ENCODE assay signal across 8 cellular contexts in genomic region chr17:59361916-59362810, GRCh38. TPM values are rescaled to one million over a fixed set of nuclear protein-coding genes. Genes with fewer than 3 reads are reported as not detected.
A peak's percentile ranks its signal among the peaks of the same experiment; 100 is the strongest.
DNase-seq lines count a peak whose midpoint lies in the region; ATAC-seq and TF ChIP-seq lines count a peak whose summit lies in the region.

No MANE protein-coding gene starts in this region.

- TF ChIP-seq POLR2A in sigmoid colon (IDR thresholded peaks at IDR 0.05): no peak

- H3K9me3 ChIP-seq in sigmoid colon: no peaks in the 10 kb centered on the region

- H3K36me3 ChIP-seq in sigmoid colon: no peaks in the 10 kb centered on the region

- TF ChIP-seq EP300 in sigmoid colon (IDR thresholded peaks at IDR 0.05): no peak

- no peaks in the 10 kb centered on the region for H3K27me3 ChIP-seq in sigmoid colon

- ATAC-seq in HG03354 (IDR thresholded peaks at IDR 0.05; ENCODE audit: poor library complexity, severe bottlenecking, unreplicated experiment): peak; percentile 61

- TF ChIP-seq CTCF in epithelial cell of proximal tubule (conservative IDR thresholded peaks at IDR 0.05; ENCODE audit: low read depth, low read length) (no peak), sigmoid colon (IDR thresholded peaks at IDR 0.05) (no peak)

- H3K4me3 ChIP-seq in epithelial cell of proximal tubule (ENCODE audit: low read depth, low read length) (no peak overlapping the region), sigmoid colon (peak overlapping the region in 1 of 4 donors; percentile 3)

- peak overlapping the region; percentile 48 to 95 (median 76) for H3K27ac ChIP-seq in sigmoid colon

- DNase-seq in activated gamma-delta T cell treated with Interleukin-2 at 50 U/mL for 16 hours (peak; percentile 33), activated gamma-delta T cell (lab: John Stamatoyannopoulos, UW) (no peak), epithelial cell of proximal tubule (ENCODE audit: low read depth) (peak; percentile 84), sigmoid colon (peak; percentile 58), NCI-H82 treated with DMSO at 0.1 percent for 48 hours (lab: John Stamatoyannopoulos, UW; ENCODE audit: unreplicated experiment) (no peak), occipital lobe (lab: John Stamatoyannopoulos, UW) (no peak)
- DNase-seq in activated CD4-positive, alpha-beta T cell treated with anti-CD3 and anti-CD28 coated beads, Interleukin-2, amount 50 U/mL, for 4 hours: peak; percentile 22 to 30

- peaks cover 0 to 95% (median 93%) of the 10 kb centered on the region in 4 donors for H3K4me1 ChIP-seq in sigmoid colon

- 44 to 75% methylated on average over 7 of the region's 7 CpGs for WGBS in sigmoid colon, 2 donors

- intact Hi-C loops in sigmoid colon (cut with DNase I): no loop called here

RNA-seq across cellular contexts. Expression of gene YPEL2, which starts 30.7 kb away (rescaled TPM):
- total RNA-seq in epithelial cell of proximal tubule (2.5 and 6.4 TPM in 2 replicates), sigmoid colon (10 to 100 TPM; 25.8 to 35.7 (median 33.5) TPM), occipital lobe (8.9 TPM)
- polyA plus RNA-seq in sigmoid colon: 10 to 100 TPM; 10.2 to 19.2 (median 15.1) TPM

Comparison
In these comparisons a context has a peak if more than half of its experiments do, and no peak if none do; other contexts are left out.
1. DNase-seq: peak in activated gamma-delta T cell treated with Interleukin-2 at 50 U/mL for 16 hours (single experiment), activated CD4-positive, alpha-beta T cell treated with anti-CD3 and anti-CD28 coated beads, Interleukin-2, amount 50 U/mL, for 4 hours (2 of 2), epithelial cell of proximal tubule (single experiment) and sigmoid colon (single experiment); none in activated gamma-delta T cell (single experiment), NCI-H82 treated with DMSO at 0.1 percent for 48 hours (single experiment) and occipital lobe (single experiment).